Comparison of ENCODE assay signal across 21 cellular contexts in the genomic region with DNA sequence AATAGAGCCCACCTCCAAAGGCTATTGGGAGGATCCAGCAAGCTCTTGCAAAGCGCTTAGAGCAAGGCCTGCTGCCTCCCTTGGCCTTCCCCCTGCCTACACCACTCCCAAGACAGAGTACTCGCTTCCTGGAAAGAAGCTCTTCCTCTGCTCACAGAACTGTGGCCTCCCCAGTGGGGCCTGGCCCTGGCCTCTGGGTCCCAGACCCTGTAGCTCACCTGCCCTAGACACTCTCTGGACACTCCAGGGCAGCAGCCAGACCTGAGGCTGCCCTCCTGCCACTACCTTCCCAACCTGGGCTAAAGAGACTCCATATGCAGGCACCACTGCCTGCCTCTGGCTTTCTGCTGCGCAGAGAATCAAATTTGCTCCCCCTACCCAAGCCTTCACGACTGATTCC. TPM values are rescaled to one million over a fixed set of nuclear protein-coding genes. Genes with fewer than 3 reads are reported as not detected.
DNase-seq lines count a peak whose midpoint lies in the region; ATAC-seq lines count a peak whose summit lies in the region.
"Had no signal": no experiment of that assay in that cellular context is flagged by ENCODE, and none has a peak within 500 bp of the region (broad histone marks: within the 10 kb centered on the region; RNA-seq: fewer than 3 reads in every experiment).

No MANE protein-coding gene starts in this region.

- H3K4me3 Mint-ChIP-seq in activated T-cell treated with anti-CD3 and anti-CD28 coated beads, Interleukin-2, amount 50 U/mL, for 24 hours, result no peak overlapping the region
- no peak overlapping the region for H3K4me3 Mint-ChIP-seq in IgD-negative memory B cell
- no peak overlapping the region for H3K4me3 Mint-ChIP-seq in central memory CD8-positive, alpha-beta T cell

- peak overlapping the region; percentile 5 for H3K27ac Mint-ChIP-seq in activated T-cell treated with anti-CD3 and anti-CD28 coated beads, Interleukin-2, amount 50 U/mL, for 24 hours
- H3K27ac Mint-ChIP-seq in IgD-negative memory B cell, result peak overlapping the region in 2 of 3 donors; percentile 14 to 22
- H3K27ac Mint-ChIP-seq in central memory CD8-positive, alpha-beta T cell (ENCODE audit: low read depth), result peak overlapping the region; percentile 4

- no peaks in the 10 kb centered on the region for H3K27me3 Mint-ChIP-seq in activated T-cell treated with anti-CD3 and anti-CD28 coated beads, Interleukin-2, amount 50 U/mL, for 24 hours
- peaks cover 1% of the 10 kb centered on the region for H3K27me3 Mint-ChIP-seq in IgD-negative memory B cell
- H3K27me3 Mint-ChIP-seq in central memory CD8-positive, alpha-beta T cell, result no peaks in the 10 kb centered on the region

- H3K36me3 Mint-ChIP-seq in activated T-cell treated with anti-CD3 and anti-CD28 coated beads, Interleukin-2, amount 50 U/mL, for 24 hours (ENCODE audit: low read depth), result peaks cover 52% of the 10 kb centered on the region
- H3K36me3 Mint-ChIP-seq in IgD-negative memory B cell, result no peaks in the 10 kb centered on the region
- peaks cover 16% of the 10 kb centered on the region for H3K36me3 Mint-ChIP-seq in central memory CD8-positive, alpha-beta T cell (ENCODE audit: insufficient read depth)

- H3K9me3 Mint-ChIP-seq in activated T-cell treated with anti-CD3 and anti-CD28 coated beads, Interleukin-2, amount 50 U/mL, for 24 hours, result no peaks in the 10 kb centered on the region
- no peaks in the 10 kb centered on the region for H3K9me3 Mint-ChIP-seq in IgD-negative memory B cell
- H3K9me3 Mint-ChIP-seq in central memory CD8-positive, alpha-beta T cell, result no peaks in the 10 kb centered on the region

- H3K4me1 Mint-ChIP-seq in activated T-cell treated with anti-CD3 and anti-CD28 coated beads, Interleukin-2, amount 50 U/mL, for 24 hours (ENCODE audit: low read depth), result no peaks in the 10 kb centered on the region
- H3K4me1 Mint-ChIP-seq in IgD-negative memory B cell, result peaks cover 0 to 6% (median 2%) of the 10 kb centered on the region in 3 donors
- no peaks in the 10 kb centered on the region for H3K4me1 Mint-ChIP-seq in central memory CD8-positive, alpha-beta T cell

- ATAC-seq in central memory CD8-positive, alpha-beta T cell (replicated peaks; ENCODE audit: extremely low read depth, poor library complexity, severe bottlenecking), result no peak
- ATAC-seq in HG03565 (IDR thresholded peaks at IDR 0.05; ENCODE audit: unreplicated experiment), result no peak
- ATAC-seq: left lobe of liver had no signal

- intact Hi-C loops in posterior vena cava (cut with DNase I), result no loop called here

- DNase-seq in activated T-cell treated with anti-CD3 and anti-CD28 coated beads, Interleukin-2, amount 50 U/mL, for 24 hours, result no peak
- DNase-seq in activated T-cell treated with anti-CD3 and anti-CD28 coated beads, Interleukin-2, amount 50 U/mL, for 48 hours, result no peak
- DNase-seq in central memory CD8-positive, alpha-beta T cell (ENCODE audit: low spot score in 2 of 2), result no peak
- peak; percentile 47 for DNase-seq in posterior vena cava (ENCODE audit: low spot score)
- DNase-seq in middle frontal gyrus (ENCODE audit: extremely low spot score, low spot score), result no peak
- DNase-seq in globus pallidus (ENCODE audit: low spot score), result no peak
- DNase-seq: activated naive CD4-positive, alpha-beta T cell treated with Interleukin-2 at 50 U/mL for 16 hours; amygdala; Calu3; DMS79 treated with DMSO at 0.1 percent for 48 hours; effector CD4-positive, alpha-beta T cell; NCI-H1048; NCI-H1694; stimulated activated CD4-positive, alpha-beta T cell treated with anti-CD3 and anti-CD28 coated beads, Interleukin-4, amount 100 ng/mL, for 24 hours; T1000; WERI-Rb-1 had no signal

RNA-seq across cellular contexts. Expression of gene GRIP2, which starts 49.9 kb away (rescaled TPM):
- polyA plus RNA-seq in IgD-negative memory B cell, result not detected
- 1 to 10 TPM; 3.7 to 3.9 TPM for total RNA-seq in posterior vena cava
- total RNA-seq: A172, Calu3, pulmonary artery endothelial cell had no signal
